13 cellular contexts compared by ENCODE assay signal in the genomic region with DNA sequence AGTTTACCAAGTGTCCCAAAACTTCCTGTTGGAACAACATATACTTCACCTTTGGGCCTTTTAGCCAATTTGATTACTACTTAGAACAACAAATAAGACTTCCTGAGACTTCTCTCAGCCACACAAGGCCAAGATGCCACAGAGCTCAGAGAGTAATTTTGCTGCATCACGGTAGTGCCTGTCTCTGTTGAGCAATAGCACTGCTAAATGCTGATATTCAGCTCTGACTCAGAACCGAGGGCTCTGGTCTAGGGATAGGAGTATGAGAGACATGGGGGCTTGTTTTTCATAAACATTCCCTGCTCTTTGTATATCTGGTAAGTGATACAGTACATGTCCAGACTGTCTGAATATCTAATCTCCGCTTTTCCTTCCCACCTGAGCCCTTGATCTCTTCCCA.
DNase-seq lines count a peak whose midpoint lies in the region; ATAC-seq and TF ChIP-seq lines count a peak whose summit lies in the region.
"Had no signal": no experiment of that assay in that cellular context is flagged by ENCODE, and none has a peak within 500 bp of the region (broad histone marks: within the 10 kb centered on the region; RNA-seq: fewer than 3 reads in every experiment).

No MANE protein-coding gene starts in this region.

- peak; percentile 80 for DNase-seq in MCF 10A (ENCODE audit: unreplicated experiment)
- DNase-seq in breast epithelium (ENCODE audit: low spot score in 2 of 2), result no peak
- DNase-seq in RWPE2 (ENCODE audit: low spot score), result no peak
- peak; percentile 79 to 92 for DNase-seq in foreskin fibroblast
- DNase-seq in stromal cell of bone marrow (ENCODE audit: low read depth), result peak; percentile 65
- no peak for DNase-seq in midbrain (lab: John Stamatoyannopoulos, UW)
- no peak for DNase-seq in KG1 (lab: John Stamatoyannopoulos, UW)
- DNase-seq: ACHN; activated CD4-positive, alpha-beta T cell treated with anti-CD3 and anti-CD28 coated beads for 1 hour; head of caudate nucleus; SHP77 treated with DMSO at 0.1 percent for 48 hours had no signal

- H3K4me1 ChIP-seq in breast epithelium, result no peaks in the 10 kb centered on the region
- no peaks in the 10 kb centered on the region for H3K4me1 ChIP-seq in RWPE2 (ENCODE audit: insufficient read depth, poor library complexity, severe bottlenecking)

- H3K27ac ChIP-seq in breast epithelium, result no peak overlapping the region
- H3K27ac ChIP-seq in RWPE2 (ENCODE audit: poor library complexity, severe bottlenecking), result no peak overlapping the region

- CTCF ChIA-PET in MCF 10A (lab: Yijun Ruan, JAX), result no interaction called here

- no peak for TF ChIP-seq POLR2A in breast epithelium (IDR thresholded peaks at IDR 0.05)

- BruUV-seq in MCF 10A (replicated peaks; lab: Mats Ljungman, UMichigan), result no TSS peak

- H3K27me3 ChIP-seq in breast epithelium, result no peaks in the 10 kb centered on the region
- no peaks in the 10 kb centered on the region for H3K27me3 ChIP-seq in RWPE2 (ENCODE audit: insufficient read depth, poor library complexity, severe bottlenecking)

- peaks cover 11% of the 10 kb centered on the region for H3K27me3 Mint-ChIP-seq in MCF 10A (ENCODE audit: insufficient read depth, unreplicated experiment)

- no peaks in the 10 kb centered on the region for H3K9me3 Mint-ChIP-seq in MCF 10A (ENCODE audit: unreplicated experiment)
- H3K9me3 Mint-ChIP-seq: activated T-helper 2 cell treated with anti-CD3 and anti-CD28 coated beads, Interferon-gamma antibody, Interleukin-2, Interleukin-4, amounts not matched to agents 10 μg/mL and 5 μg/mL and 100 μg/mL, durations not matched to agents 14 hours and 24 hours and 36 hours had no signal

- H3K4me3 Mint-ChIP-seq in MCF 10A (ENCODE audit: unreplicated experiment), result no peak overlapping the region

- POLR2A ChIA-PET in MCF 10A (lab: Yijun Ruan, JAX), result interaction anchor here (0.6 to 1.0 kb wide), 3 partner anchors 10 to 23 kb away, joined by 3 to 5 read pairs (median 3); no protein-coding TSS in a partner anchor

- intact Hi-C loops in MCF 10A (cut with micrococcal nuclease), result no loop called here
- intact Hi-C loops in breast epithelium (cut with DNase I; ENCODE audit: low total_unique reads), result no loop called here

- H3K36me3 ChIP-seq in breast epithelium (no peaks in the 10 kb centered on the region), RWPE2 (ENCODE audit: low read depth) (no peaks in the 10 kb centered on the region)

- no peaks in the 10 kb centered on the region for H3K9me3 ChIP-seq in breast epithelium
- no peaks in the 10 kb centered on the region for H3K9me3 ChIP-seq in RWPE2 (ENCODE audit: severe bottlenecking)

- peak; percentile 61; the same call in 2 of the 3 replicates for ATAC-seq in RWPE2 (ENCODE audit: low read depth)
- no peak for ATAC-seq in GM18517 (IDR thresholded peaks at IDR 0.05; ENCODE audit: unreplicated experiment)

- no peaks in the 10 kb centered on the region for H3K36me3 Mint-ChIP-seq in MCF 10A (ENCODE audit: insufficient read depth, unreplicated experiment)

- H3K4me1 Mint-ChIP-seq in MCF 10A (ENCODE audit: insufficient read depth, unreplicated experiment), result peaks cover 11% of the 10 kb centered on the region

- TF ChIP-seq CTCF in MCF 10A (IDR thresholded peaks at IDR 0.05; ENCODE audit: unreplicated experiment), result no peak
- no peak for TF ChIP-seq CTCF in breast epithelium (IDR thresholded peaks at IDR 0.05)
- no peak for TF ChIP-seq CTCF in RWPE2 (IDR thresholded peaks at IDR 0.05; ENCODE audit: poor library complexity, severe bottlenecking)
- no peak for TF ChIP-seq CTCF in foreskin fibroblast (IDR thresholded peaks at IDR 0.05; ENCODE audit: low read depth, low read length)

- H3K4me3 ChIP-seq in breast epithelium, result no peak overlapping the region
- no peak overlapping the region for H3K4me3 ChIP-seq in RWPE2 (ENCODE audit: severe bottlenecking)
- H3K4me3 ChIP-seq in foreskin fibroblast (ENCODE audit: low read depth in 1 of 2, low read length in 2 of 2), result no peak overlapping the region

- no peak overlapping the region for H3K27ac Mint-ChIP-seq in MCF 10A (ENCODE audit: low read depth, unreplicated experiment)
- H3K27ac Mint-ChIP-seq: activated T-helper 2 cell treated with anti-CD3 and anti-CD28 coated beads, Interferon-gamma antibody, Interleukin-2, Interleukin-4, amounts not matched to agents 10 μg/mL and 5 μg/mL and 100 μg/mL, durations not matched to agents 14 hours and 24 hours and 36 hours had no signal

Comparison
In these comparisons a context has a peak if more than half of its experiments do, and no peak if none do; other contexts are left out.
1. DNase-seq: peak in MCF 10A (single experiment), foreskin fibroblast (2 of 2) and stromal cell of bone marrow (single experiment); none in breast epithelium (0 of 2), RWPE2 (single experiment), midbrain (single experiment) and KG1 (single experiment).